27 cellular contexts compared by ENCODE assay signal in the genomic region with DNA sequence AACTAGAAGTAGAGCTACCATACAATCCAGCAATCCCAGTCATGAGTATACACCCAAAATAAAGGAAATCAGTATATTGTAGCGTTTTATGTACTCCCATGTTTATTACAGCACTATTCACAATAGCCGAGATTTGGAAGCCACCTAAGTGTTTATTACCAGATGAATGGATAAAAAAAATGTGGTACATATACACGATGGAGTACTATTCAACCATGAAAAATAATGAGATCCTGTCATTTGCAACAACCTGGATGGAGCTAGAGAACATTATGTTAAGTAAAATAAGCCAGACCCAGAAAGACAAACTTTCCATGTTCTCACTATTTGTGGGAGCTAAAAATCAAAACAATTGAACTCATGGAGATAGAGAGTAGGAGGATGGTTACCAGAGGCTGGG.
"Had no signal": no experiment of that assay in that cellular context is flagged by ENCODE, and none has a peak within 500 bp of the region (broad histone marks: within the 10 kb centered on the region; RNA-seq: fewer than 3 reads in every experiment).

No MANE protein-coding gene starts in this region.

- H3K9me3 ChIP-seq: neutrophil, pancreas, psoas muscle, right lobe of liver, sigmoid colon, stomach, thoracic aorta, thyroid gland, upper lobe of left lung, vagina had no signal

- H3K4me3 Mint-ChIP-seq: natural killer cell treated with Interleukin-12 subunit alpha and Interleukin-12 subunit beta and Interleukin-15 and Interleukin-18, amount 100 ng/mL, for 72 hours; nephron progenitor cell; neural crest cell; stimulated activated effector memory CD8-positive, alpha-beta T cell treated with anti-CD3 and anti-CD28 coated beads, Interleukin-12 subunit alpha, Interleukin-12 subunit beta, amount 100 ng/mL, for 72 hours; stimulated activated naive B cell treated with anti-CD40 and anti-IgM and Interleukin-4, amounts not matched to agents 10 μg/mL and 1 μg/mL and 100 μg/mL, for 72 hours; stimulated activated naive CD8-positive, alpha-beta T cell treated with anti-CD3 and anti-CD28 coated beads, Interleukin-15, Interleukin-2, amounts not matched to agents 100 ng/mL and 50 ng/mL, for 24 hours had no signal

- FAIRE-seq: pancreas, small intestine, urothelium cell line had no signal

- H3K9me3 Mint-ChIP-seq: stimulated activated effector memory CD8-positive, alpha-beta T cell treated with anti-CD3 and anti-CD28 coated beads, Interleukin-12 subunit alpha, Interleukin-12 subunit beta, amount 100 ng/mL, for 72 hours had no signal

- ATAC-seq: natural killer cell treated with Interleukin-12 subunit alpha and Interleukin-12 subunit beta and Interleukin-15 and Interleukin-18, amount 100 ng/mL, for 72 hours; pancreas; psoas muscle; right cardiac atrium; right lobe of liver; stimulated activated effector memory CD8-positive, alpha-beta T cell treated with anti-CD3 and anti-CD28 coated beads, Interleukin-12 subunit alpha, Interleukin-12 subunit beta, amount 100 ng/mL, for 72 hours; stimulated activated naive B cell treated with anti-CD40 and anti-IgM and Interleukin-4, amounts not matched to agents 10 μg/mL and 1 μg/mL and 100 μg/mL, for 72 hours had no signal

- H3K4me3 ChIP-seq: pancreas, psoas muscle, right lobe of liver, sigmoid colon, stomach, thoracic aorta, thyroid gland, tibial nerve, upper lobe of left lung, vagina had no signal

- H3K4me1 ChIP-seq: pancreas, vagina had no signal

- H3K36me3 ChIP-seq: neutrophil, pancreas, thoracic aorta, thyroid gland, vagina had no signal

- H3K27me3 Mint-ChIP-seq: natural killer cell treated with Interleukin-12 subunit alpha and Interleukin-12 subunit beta and Interleukin-15 and Interleukin-18, amount 100 ng/mL, for 72 hours; stimulated activated naive B cell treated with anti-CD40 and anti-IgM and Interleukin-4, amounts not matched to agents 10 μg/mL and 1 μg/mL and 100 μg/mL, for 72 hours; stimulated activated naive CD8-positive, alpha-beta T cell treated with anti-CD3 and anti-CD28 coated beads, Interleukin-15, Interleukin-2, amounts not matched to agents 100 ng/mL and 50 ng/mL, for 24 hours had no signal

- DNase-seq: nephron progenitor cell; nucleus accumbens; pancreas; psoas muscle; right cardiac atrium; right lobe of liver; sigmoid colon; small intestine; stimulated activated CD4-positive, alpha-beta T cell treated with anti-CD3 and anti-CD28 coated beads, Interleukin-15, amount 100 ng/mL, for 24 hours; stimulated activated CD4-positive, alpha-beta T cell treated with anti-CD3 and anti-CD28 coated beads, Interleukin-2, amount 100 ng/mL, for 24 hours; stimulated activated CD4-positive, alpha-beta T cell treated with anti-CD3 and anti-CD28 coated beads, Interleukin-2, amount 100 ng/mL, for 48 hours; stimulated activated CD4-positive, alpha-beta T cell treated with anti-CD3 and anti-CD28 coated beads, Interleukin-4, amount 100 ng/mL, for 24 hours; stimulated activated naive B cell treated with anti-CD40 and anti-IgM and Interleukin-4, amounts not matched to agents 10 μg/mL and 1 μg/mL and 100 μg/mL, for 72 hours; stimulated activated naive CD4-positive, alpha-beta T cell treated with Interleukin-2 at 50 U/mL for 16 hours; stomach; thyroid gland; trophoblast cell; upper lobe of left lung had no signal

- H3K27me3 ChIP-seq: neutrophil, pancreas, right lobe of liver, sigmoid colon, stomach, thyroid gland, tibial nerve, upper lobe of left lung, vagina had no signal

- H3K27ac ChIP-seq: neutrophil, pancreas, psoas muscle, right lobe of liver, sigmoid colon, stomach, thoracic aorta, thyroid gland, tibial nerve, upper lobe of left lung, vagina had no signal

- H3K27ac Mint-ChIP-seq: natural killer cell treated with Interleukin-12 subunit alpha and Interleukin-12 subunit beta and Interleukin-15 and Interleukin-18, amount 100 ng/mL, for 72 hours; nephron progenitor cell; stimulated activated effector memory CD8-positive, alpha-beta T cell treated with anti-CD3 and anti-CD28 coated beads, Interleukin-12 subunit alpha, Interleukin-12 subunit beta, amount 100 ng/mL, for 72 hours; stimulated activated naive B cell treated with anti-CD40 and anti-IgM and Interleukin-4, amounts not matched to agents 10 μg/mL and 1 μg/mL and 100 μg/mL, for 72 hours; stimulated activated naive CD8-positive, alpha-beta T cell treated with anti-CD3 and anti-CD28 coated beads, Interleukin-15, Interleukin-2, amounts not matched to agents 100 ng/mL and 50 ng/mL, for 24 hours had no signal
